Comparison of ENCODE assay signal across 8 cellular contexts in the genomic region with DNA sequence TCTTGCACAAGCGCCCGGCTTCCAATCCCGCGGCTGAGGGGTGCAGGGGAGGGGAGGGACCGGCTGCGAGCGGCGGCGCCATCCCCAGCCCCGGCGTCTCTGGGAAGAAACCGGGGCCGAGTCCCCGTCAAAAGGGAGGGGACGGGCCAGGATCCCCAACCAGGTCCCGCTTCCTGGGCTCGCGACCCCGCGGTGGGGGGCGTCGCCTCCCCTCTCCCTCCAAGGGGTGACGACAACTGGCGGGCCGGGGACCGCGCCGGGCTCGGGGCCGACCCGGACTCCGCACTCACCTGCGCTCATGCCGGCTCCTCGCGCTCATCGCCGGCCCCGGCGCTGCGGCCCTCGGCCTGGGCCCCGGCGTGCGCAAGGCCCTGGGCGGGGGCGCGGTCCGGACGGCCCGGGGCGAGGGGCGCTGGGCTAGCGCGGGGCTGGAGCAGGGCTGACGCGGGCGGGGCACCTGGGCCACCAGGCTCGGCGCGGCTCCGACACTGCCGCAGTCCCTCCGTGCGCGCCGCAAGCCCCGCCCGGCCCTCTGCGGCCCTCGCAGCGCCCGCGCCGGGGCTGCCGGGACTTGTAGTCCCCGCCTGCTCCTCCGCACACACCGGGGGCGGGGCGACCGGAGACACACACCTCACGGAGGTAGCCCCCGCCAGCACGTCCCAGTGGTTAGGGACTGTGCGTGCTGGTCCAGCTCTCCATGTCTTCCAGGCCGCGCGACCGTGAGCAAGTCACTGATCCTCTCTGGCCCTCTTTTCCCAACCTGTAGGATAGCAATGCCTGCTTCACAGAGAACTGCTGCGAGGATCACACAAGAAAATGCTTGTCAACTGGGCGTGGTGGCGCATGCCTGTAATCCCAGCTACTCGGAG. TPM values are rescaled to one million over a fixed set of nuclear protein-coding genes. Genes with fewer than 3 reads are reported as not detected.
A peak's percentile ranks its signal among the peaks of the same experiment; 100 is the strongest.
DNase-seq lines count a peak whose midpoint lies in the region; ATAC-seq lines count a peak whose summit lies in the region.

A gene with protein sequence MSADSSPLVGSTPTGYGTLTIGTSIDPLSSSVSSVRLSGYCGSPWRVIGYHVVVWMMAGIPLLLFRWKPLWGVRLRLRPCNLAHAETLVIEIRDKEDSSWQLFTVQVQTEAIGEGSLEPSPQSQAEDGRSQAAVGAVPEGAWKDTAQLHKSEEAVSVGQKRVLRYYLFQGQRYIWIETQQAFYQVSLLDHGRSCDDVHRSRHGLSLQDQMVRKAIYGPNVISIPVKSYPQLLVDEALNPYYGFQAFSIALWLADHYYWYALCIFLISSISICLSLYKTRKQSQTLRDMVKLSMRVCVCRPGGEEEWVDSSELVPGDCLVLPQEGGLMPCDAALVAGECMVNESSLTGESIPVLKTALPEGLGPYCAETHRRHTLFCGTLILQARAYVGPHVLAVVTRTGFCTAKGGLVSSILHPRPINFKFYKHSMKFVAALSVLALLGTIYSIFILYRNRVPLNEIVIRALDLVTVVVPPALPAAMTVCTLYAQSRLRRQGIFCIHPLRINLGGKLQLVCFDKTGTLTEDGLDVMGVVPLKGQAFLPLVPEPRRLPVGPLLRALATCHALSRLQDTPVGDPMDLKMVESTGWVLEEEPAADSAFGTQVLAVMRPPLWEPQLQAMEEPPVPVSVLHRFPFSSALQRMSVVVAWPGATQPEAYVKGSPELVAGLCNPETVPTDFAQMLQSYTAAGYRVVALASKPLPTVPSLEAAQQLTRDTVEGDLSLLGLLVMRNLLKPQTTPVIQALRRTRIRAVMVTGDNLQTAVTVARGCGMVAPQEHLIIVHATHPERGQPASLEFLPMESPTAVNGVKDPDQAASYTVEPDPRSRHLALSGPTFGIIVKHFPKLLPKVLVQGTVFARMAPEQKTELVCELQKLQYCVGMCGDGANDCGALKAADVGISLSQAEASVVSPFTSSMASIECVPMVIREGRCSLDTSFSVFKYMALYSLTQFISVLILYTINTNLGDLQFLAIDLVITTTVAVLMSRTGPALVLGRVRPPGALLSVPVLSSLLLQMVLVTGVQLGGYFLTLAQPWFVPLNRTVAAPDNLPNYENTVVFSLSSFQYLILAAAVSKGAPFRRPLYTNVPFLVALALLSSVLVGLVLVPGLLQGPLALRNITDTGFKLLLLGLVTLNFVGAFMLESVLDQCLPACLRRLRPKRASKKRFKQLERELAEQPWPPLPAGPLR (minus strand): TSS at position 490 of the 869 bp plus-strand sequence. CDS start 190 bp downstream, at position 300.

- H3K4me1 ChIP-seq in HUES6 (ENCODE audit: control insufficient read depth, insufficient read depth, low read length) (peaks cover 62% of the 10 kb centered on the region), muscle layer of colon (ENCODE audit: insufficient read depth, low read length) (peaks cover 18% of the 10 kb centered on the region)

- H3K9ac ChIP-seq in HUES6 (ENCODE audit: low read length) (peak within 1 kb of the TSS; percentile 65), muscle layer of colon (ENCODE audit: low read length) (peak within 1 kb of the TSS; percentile 57)

- H3K4me1 Mint-ChIP-seq in activated T-cell treated with anti-CD3 and anti-CD28 coated beads, Interleukin-2, amount 50 U/mL, for 4 hours (ENCODE audit: low read depth), result peaks cover 20% of the 10 kb centered on the region

- no peak within 1 kb of the TSS for H3K27ac ChIP-seq in HUES6 (ENCODE audit: low read depth, low read length)
- peak within 1 kb of the TSS; percentile 58 for H3K27ac ChIP-seq in muscle layer of colon (ENCODE audit: low read depth, low read length)

- H3K27me3 ChIP-seq in HUES6 (ENCODE audit: control insufficient read depth, insufficient read depth, low read length), result no peaks in the 10 kb centered on the region
- H3K27me3 ChIP-seq in muscle layer of colon (ENCODE audit: control insufficient read depth in 1 of 2, insufficient read depth in 2 of 2, low read length in 2 of 2), result no peaks in the 10 kb centered on the region

- peak; percentile 33 for DNase-seq in COLO829 (ENCODE audit: low spot score)
- peak; percentile 83 for DNase-seq in OCI-M1 (lab: John Stamatoyannopoulos, UW)
- peak; percentile 78 for DNase-seq in activated T-cell treated with anti-CD3 and anti-CD28 coated beads, Interleukin-2, amount 50 U/mL, for 4 hours
- peak; percentile 48 for DNase-seq in stimulated activated CD8-positive, alpha-beta memory T cell treated with anti-CD3 and anti-CD28 coated beads, Interleukin-7, amount 100 ng/mL, for 24 hours (ENCODE audit: low read depth)

- H3K9me3 ChIP-seq in HUES6 (ENCODE audit: control insufficient read depth, insufficient read depth, low read depth, low read length) (no peaks in the 10 kb centered on the region), muscle layer of colon (ENCODE audit: low read length) (no peaks in the 10 kb centered on the region)

- H3K27me3 Mint-ChIP-seq in activated T-cell treated with anti-CD3 and anti-CD28 coated beads, Interleukin-2, amount 50 U/mL, for 4 hours (ENCODE audit: low read depth), result no peaks in the 10 kb centered on the region

- H3K4me3 ChIP-seq in HUES6 (ENCODE audit: low read depth, low read length) (peak within 1 kb of the TSS; percentile 87), muscle layer of colon (ENCODE audit: low read depth in 1 of 2, low read length in 2 of 2) (peak within 1 kb of the TSS; percentile 61 to 73)

- H3K9me3 Mint-ChIP-seq in activated T-cell treated with anti-CD3 and anti-CD28 coated beads, Interleukin-2, amount 50 U/mL, for 4 hours, result no peaks in the 10 kb centered on the region

- no peaks in the 10 kb centered on the region for H3K36me3 ChIP-seq in HUES6 (ENCODE audit: control insufficient read depth, insufficient read depth, low read length)
- no peaks in the 10 kb centered on the region for H3K36me3 ChIP-seq in muscle layer of colon (ENCODE audit: insufficient read depth, low read length)

- peak; percentile 81 for ATAC-seq in GM21360 (IDR thresholded peaks at IDR 0.05; ENCODE audit: unreplicated experiment)
- ATAC-seq in activated T-cell treated with anti-CD3 and anti-CD28 coated beads, Interleukin-2, amount 50 U/mL, for 4 hours, result peak; percentile 99 to 100
- ATAC-seq in esophagus mucosa, result peak; percentile 80

- peak within 1 kb of the TSS; percentile 84 for H3K4me3 Mint-ChIP-seq in activated T-cell treated with anti-CD3 and anti-CD28 coated beads, Interleukin-2, amount 50 U/mL, for 4 hours

- no peaks in the 10 kb centered on the region for H3K36me3 Mint-ChIP-seq in activated T-cell treated with anti-CD3 and anti-CD28 coated beads, Interleukin-2, amount 50 U/mL, for 4 hours (ENCODE audit: insufficient read depth)

RNA-seq across cellular contexts. Expression of the gene that starts here (rescaled TPM):
- total RNA-seq in activated T-cell treated with anti-CD3 and anti-CD28 coated beads, Interleukin-2, amount 50 U/mL, for 4 hours, result 10 to 100 TPM; 48.0 to 55.1 (median 48.3) TPM
- total RNA-seq in esophagus mucosa, result 21.5 TPM

Comparison
In these comparisons a context has a peak if more than half of its experiments do, and no peak if none do; other contexts are left out.
1. DNase-seq: peak in every context shown above with its lines; median percentile 83 in OCI-M1; 78 in activated T-cell treated with anti-CD3 and anti-CD28 coated beads, Interleukin-2, amount 50 U/mL, for 4 hours; 48 in stimulated activated CD8-positive, alpha-beta memory T cell treated with anti-CD3 and anti-CD28 coated beads, Interleukin-7, amount 100 ng/mL, for 24 hours; 33 in COLO829.